In the genomic region with DNA sequence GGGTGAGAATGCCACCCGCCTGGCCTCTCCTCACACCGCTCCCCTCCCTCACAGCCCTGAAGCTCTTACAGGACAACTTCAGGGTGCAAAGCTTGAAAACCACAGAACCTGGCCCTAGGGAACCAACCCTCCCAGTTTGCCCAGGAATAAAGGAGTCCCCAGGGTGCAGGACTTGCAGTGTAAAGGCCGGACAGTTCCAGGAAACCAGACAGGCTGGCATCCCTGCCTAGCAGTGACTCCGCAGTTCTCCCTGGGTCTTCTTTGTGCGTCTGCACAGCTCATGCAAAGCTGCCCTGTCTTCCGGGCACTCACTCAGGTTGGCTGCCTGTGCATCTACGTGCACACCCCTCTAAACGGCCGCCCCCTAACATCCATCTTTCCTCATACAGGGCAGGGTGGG, we compare ENCODE assay signal across 21 cellular contexts.
"Had no signal": no experiment of that assay in that cellular context is flagged by ENCODE, and none has a peak within 500 bp of the region (broad histone marks: within the 10 kb centered on the region; RNA-seq: fewer than 3 reads in every experiment).

No MANE protein-coding gene starts in this region.

- ATAC-seq: gastrocnemius medialis; left lung; lower lobe of right lung; natural killer cell; stimulated activated naive B cell treated with anti-CD40 and anti-IgM and Interleukin-4, amounts not matched to agents 10 μg/mL and 1 μg/mL and 100 μg/mL, for 72 hours had no signal

- H3K4me1 ChIP-seq: gastrocnemius medialis, lower lobe of right lung, vagina had no signal

- H3K9me3 ChIP-seq: esophagus muscularis mucosa, gastrocnemius medialis, left lung, lower lobe of right lung, neutrophil, right atrium auricular region, sigmoid colon, vagina had no signal

- H3K27ac ChIP-seq: epithelial cell of prostate, esophagus muscularis mucosa, gastrocnemius medialis, left lung, lower lobe of right lung, neutrophil, right atrium auricular region, sigmoid colon, skin epidermis, vagina had no signal

- H3K4me3 ChIP-seq: esophagus muscularis mucosa, gastrocnemius medialis, left lung, lower lobe of right lung, right atrium auricular region, sigmoid colon, skin epidermis, vagina had no signal

- H3K36me3 ChIP-seq: gastrocnemius medialis, left lung, lower lobe of right lung, neutrophil, right atrium auricular region, vagina had no signal

- FAIRE-seq: keratinocyte had no signal

- DNase-seq: cortex of kidney; effector memory CD4-positive, alpha-beta T cell; gastrocnemius medialis; glutamatergic neuron; immature natural killer cell; left lung; lower lobe of right lung; natural killer cell; stimulated activated CD4-positive, alpha-beta T cell treated with anti-CD3 and anti-CD28 coated beads, Interleukin-2, amount 100 ng/mL, for 24 hours; stimulated activated CD4-positive, alpha-beta T cell treated with anti-CD3 and anti-CD28 coated beads, Interleukin-4, amount 100 ng/mL, for 4 hours; stimulated activated naive B cell treated with anti-CD40 and anti-IgM and Interleukin-4, amounts not matched to agents 10 μg/mL and 1 μg/mL and 100 μg/mL, for 72 hours; stimulated activated naive CD8-positive, alpha-beta T cell treated with anti-CD3 and anti-CD28 coated beads, Interleukin-15, amount 100 ng/mL, for 72 hours; substantia nigra had no signal

- H3K27me3 ChIP-seq: esophagus muscularis mucosa, gastrocnemius medialis, right atrium auricular region, sigmoid colon, vagina had no signal
